In genomic region chr20:56522311-56522710, GRCh38 we compare ENCODE assay signal across 1 cellular context.
TF ChIP-seq lines count a peak whose summit lies in the region.

No MANE protein-coding gene starts in this region.

TF ChIP-seq in HepG2, 621 proteins besides CTCF, POLR2A, EP300 and RAD21:
- TF ChIP-seq POLR2G (IDR thresholded peaks at IDR 0.05; ENCODE audit: low read depth, low read length) (0 out of 2 replicates have a peak, but pooled peaks have one; percentile 26), FLYWCH1 (CRISPR knock-in tag; IDR thresholded peaks at IDR 0.05) (no peak)
- TF ChIP-seq, protein P1, sequence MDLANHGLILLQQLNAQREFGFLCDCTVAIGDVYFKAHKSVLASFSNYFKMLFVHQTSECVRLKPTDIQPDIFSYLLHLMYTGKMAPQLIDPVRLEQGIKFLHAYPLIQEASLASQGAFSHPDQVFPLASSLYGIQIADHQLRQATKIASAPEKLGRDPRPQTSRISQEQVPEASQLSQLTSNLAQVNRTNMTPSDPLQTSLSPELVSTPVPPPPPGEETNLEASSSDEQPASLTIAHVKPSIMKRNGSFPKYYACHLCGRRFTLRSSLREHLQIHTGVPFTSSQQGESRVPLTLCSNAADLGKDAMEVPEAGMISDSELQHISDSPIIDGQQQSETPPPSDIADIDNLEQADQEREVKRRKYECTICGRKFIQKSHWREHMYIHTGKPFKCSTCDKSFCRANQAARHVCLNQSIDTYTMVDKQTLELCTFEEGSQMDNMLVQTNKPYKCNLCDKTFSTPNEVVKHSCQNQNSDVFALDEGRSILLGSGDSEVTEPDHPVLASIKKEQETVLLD (CRISPR knock-in tag; IDR thresholded peaks at IDR 0.05; ENCODE audit: low read depth): no peak
